In the genomic region with DNA sequence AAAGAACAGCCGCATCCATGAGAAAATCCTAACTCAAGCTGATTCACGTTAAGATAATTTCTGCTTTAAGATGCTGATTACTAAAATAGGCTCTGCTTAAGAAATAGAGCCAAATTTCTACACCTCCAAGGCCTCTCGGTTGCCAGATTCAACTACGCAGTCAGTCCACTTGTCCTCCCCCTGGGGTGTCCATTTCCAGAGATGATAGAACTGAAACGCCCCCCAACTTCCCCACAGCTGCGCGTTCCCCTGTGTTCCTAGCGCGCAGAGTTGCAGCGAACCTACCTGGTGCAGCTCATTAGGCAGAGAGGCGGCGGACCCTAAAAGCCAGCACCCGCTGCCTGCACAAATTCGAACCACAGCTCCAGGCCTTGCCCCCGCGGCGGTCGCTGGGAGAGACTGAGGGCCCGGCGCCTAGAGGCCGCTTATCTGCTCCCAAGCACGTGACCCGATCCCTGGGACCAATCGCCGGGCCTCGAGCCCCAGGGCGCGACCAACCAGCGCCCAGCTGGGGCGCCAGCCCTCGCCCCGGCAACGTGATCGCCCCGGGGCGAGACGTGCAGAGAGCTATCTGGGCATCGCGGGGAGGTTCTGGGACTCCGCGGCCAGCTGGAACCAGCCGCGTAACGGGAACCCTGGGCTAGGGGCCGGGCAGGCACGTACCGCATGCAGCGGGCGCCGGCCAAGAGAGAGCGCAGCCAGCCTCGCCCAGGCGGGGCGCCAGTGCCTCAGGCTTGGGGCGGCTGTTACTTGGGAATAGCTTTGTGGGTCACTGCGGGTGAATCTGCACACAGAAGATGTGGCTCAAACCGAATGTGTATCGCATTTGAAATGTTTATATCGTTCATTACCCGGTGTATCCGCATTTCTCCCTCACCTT, we compare ENCODE assay signal across 8 cellular contexts.
DNase-seq lines count a peak whose midpoint lies in the region; ATAC-seq, FAIRE-seq and TF ChIP-seq lines count a peak whose summit lies in the region.

Gene PPP1R3C (minus strand): TSS at position 401 of the 880 bp plus-strand sequence. CDS start 102 bp downstream, at position 299.

- peak within 1 kb of the TSS; percentile 63 for H3K4me3 Mint-ChIP-seq in activated naive CD8-positive, alpha-beta T cell treated with anti-CD3 and anti-CD28 coated beads, Interleukin-2, amount 50 U/mL, for 24 hours

- no peaks in the 10 kb centered on the region for H3K9me3 Mint-ChIP-seq in activated naive CD8-positive, alpha-beta T cell treated with anti-CD3 and anti-CD28 coated beads, Interleukin-2, amount 50 U/mL, for 24 hours

- FAIRE-seq in GM19239 (lab: Jason Lieb, UNC) (no peak), RCC 7860 (lab: Jason Lieb, UNC) (peak; percentile 67)

- H3K27ac Mint-ChIP-seq in activated naive CD8-positive, alpha-beta T cell treated with anti-CD3 and anti-CD28 coated beads, Interleukin-2, amount 50 U/mL, for 24 hours, result no peak within 1 kb of the TSS

- peaks cover 13% of the 10 kb centered on the region for H3K4me1 Mint-ChIP-seq in activated naive CD8-positive, alpha-beta T cell treated with anti-CD3 and anti-CD28 coated beads, Interleukin-2, amount 50 U/mL, for 24 hours

- H3K27ac ChIP-seq in tibial artery, result peak within 1 kb of the TSS; percentile 78 to 88

- peak within 1 kb of the TSS; percentile 91 for H2AFZ ChIP-seq in neuron (ENCODE audit: low read depth, low read length)

- H3K36me3 ChIP-seq in neuron (ENCODE audit: insufficient read depth, low read length), result no peaks in the 10 kb centered on the region
- H3K36me3 ChIP-seq in tibial artery, result peaks cover 30 to 32% (median 32%) of the 10 kb centered on the region in 3 donors

- H3K4me1 ChIP-seq in neuron (ENCODE audit: insufficient read depth, low read length) (no peaks in the 10 kb centered on the region), tibial artery (peaks cover 0 to 40% (median 16%) of the 10 kb centered on the region in 4 donors)

- H3K4me3 ChIP-seq in neuron (ENCODE audit: low read length) (peak within 1 kb of the TSS; percentile 58), tibial artery (peak within 1 kb of the TSS; percentile 65 to 75)

- peak; percentile 91 for DNase-seq in AG09319 (ENCODE audit: extremely low read depth, low read depth)
- peak; percentile 23 for DNase-seq in GM19239 (ENCODE audit: insufficient read length, low spot score)
- DNase-seq in RCC 7860 (ENCODE audit: low spot score), result peak; percentile 88
- peak; percentile 66 for DNase-seq in activated naive CD8-positive, alpha-beta T cell treated with anti-CD3 and anti-CD28 coated beads, Interleukin-2, amount 50 U/mL, for 24 hours
- DNase-seq in head of caudate nucleus, result peak; percentile 87 to 98 (median 95)
- DNase-seq in tibial artery, result peak; percentile 92 to 98

- peak; percentile 39 for TF ChIP-seq CTCF in AG09319 (IDR thresholded peaks at IDR 0.05; ENCODE audit: low read depth, low read length)
- TF ChIP-seq CTCF in tibial artery (IDR thresholded peaks at IDR 0.05), result peak in 1 of 2 experiments; percentile 36

- H3K27me3 Mint-ChIP-seq in activated naive CD8-positive, alpha-beta T cell treated with anti-CD3 and anti-CD28 coated beads, Interleukin-2, amount 50 U/mL, for 24 hours, result peaks cover 51% of the 10 kb centered on the region

- no peaks in the 10 kb centered on the region for H3K27me3 ChIP-seq in neuron (ENCODE audit: insufficient read depth, low read length)
- no peaks in the 10 kb centered on the region for H3K27me3 ChIP-seq in tibial artery

- ATAC-seq in HG03521 (IDR thresholded peaks at IDR 0.05; ENCODE audit: unreplicated experiment), result peak; percentile 80
- ATAC-seq in activated naive CD8-positive, alpha-beta T cell treated with anti-CD3 and anti-CD28 coated beads, Interleukin-2, amount 50 U/mL, for 24 hours, result peak; percentile 87

- H3K36me3 Mint-ChIP-seq in activated naive CD8-positive, alpha-beta T cell treated with anti-CD3 and anti-CD28 coated beads, Interleukin-2, amount 50 U/mL, for 24 hours (ENCODE audit: low read depth), result no peaks in the 10 kb centered on the region

- H3K9me3 ChIP-seq in neuron (ENCODE audit: low read length), result peaks cover 2% of the 10 kb centered on the region
- no peaks in the 10 kb centered on the region for H3K9me3 ChIP-seq in tibial artery

- intact Hi-C loops in head of caudate nucleus (cut with DNase I), result loop anchor here (5.0 to 10.0 kb wide), 3 partner anchors 141 to 336 kb away; partner anchors contain the start of gene TNKS2
- intact Hi-C loops in tibial artery (cut with DNase I; ENCODE audit: low total_unique reads), result loop anchor here (5.0 kb wide), 1 partner anchor 226 kb away; no protein-coding TSS in a partner anchor

Comparison
In these comparisons a context has a peak if more than half of its experiments do, and no peak if none do; other contexts are left out.
1. Peak in every context shown above with its lines: DNase-seq, ATAC-seq, H3K4me3 ChIP-seq and H3K27ac ChIP-seq.
2. DNase-seq: peak in every context shown above with its lines; median percentile 95 in head of caudate nucleus; 95 in tibial artery; 91 in AG09319; 88 in RCC 7860; 66 in activated naive CD8-positive, alpha-beta T cell treated with anti-CD3 and anti-CD28 coated beads, Interleukin-2, amount 50 U/mL, for 24 hours; 23 in GM19239.